ENCODE assay signal across 16 cellular contexts in the genomic region with DNA sequence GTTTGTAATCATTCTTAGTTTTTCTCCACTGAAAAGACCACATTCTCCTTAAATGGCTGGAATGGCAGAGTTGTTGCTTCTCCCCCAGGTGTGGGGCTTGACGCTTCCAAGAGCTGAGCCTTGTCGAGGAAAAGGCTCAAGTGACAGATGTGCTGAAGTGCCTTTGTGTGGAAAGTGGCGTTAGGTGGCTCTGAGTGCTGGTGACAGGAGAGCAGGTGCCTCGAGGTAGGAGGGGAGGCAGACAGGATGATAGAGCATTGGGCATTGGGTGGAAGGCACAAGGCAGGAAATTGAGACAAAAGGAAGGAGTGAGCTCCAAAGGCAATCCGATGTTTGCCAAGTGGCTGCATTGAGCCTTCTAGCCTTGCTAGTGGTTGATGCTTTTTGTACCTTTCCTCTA. TPM values are rescaled to one million over a fixed set of nuclear protein-coding genes. Genes with fewer than 3 reads are reported as not detected.
DNase-seq lines count a peak whose midpoint lies in the region; ATAC-seq and TF ChIP-seq lines count a peak whose summit lies in the region.
"Had no signal": no experiment of that assay in that cellular context is flagged by ENCODE, and none has a peak within 500 bp of the region (broad histone marks: within the 10 kb centered on the region; RNA-seq: fewer than 3 reads in every experiment).

No MANE protein-coding gene starts in this region.

- ATAC-seq in lung (ENCODE audit: insufficient read depth, low FRiP score) (no peak), HG03159 (IDR thresholded peaks at IDR 0.05; ENCODE audit: unreplicated experiment) (no peak)
- no peak for ATAC-seq in activated CD4-positive, alpha-beta T cell treated with anti-CD3 and anti-CD28 coated beads for 36 hours
- ATAC-seq: PC-3; stimulated activated naive B cell treated with anti-CD40 and anti-IgM and Interleukin-4, amounts not matched to agents 10 μg/mL and 1 μg/mL and 100 μg/mL, for 72 hours had no signal

- H3K9ac ChIP-seq in colonic mucosa (ENCODE audit: low read depth in 2 of 2, low read length in 2 of 2) (no peak overlapping the region), subcutaneous abdominal adipose tissue (ENCODE audit: low read length in 5 of 5) (no peak overlapping the region)
- H3K9ac ChIP-seq: SK-N-SH had no signal

- H3K4me1 Mint-ChIP-seq in activated CD4-positive, alpha-beta T cell treated with anti-CD3 and anti-CD28 coated beads for 36 hours: peaks cover 1% of the 10 kb centered on the region

- no peaks in the 10 kb centered on the region for H3K9me3 Mint-ChIP-seq in activated CD4-positive, alpha-beta T cell treated with anti-CD3 and anti-CD28 coated beads for 36 hours (ENCODE audit: low read depth)

- H3K27me3 ChIP-seq in colonic mucosa (no peaks in the 10 kb centered on the region), lung (ENCODE audit: control insufficient read depth, insufficient read depth) (no peaks in the 10 kb centered on the region), subcutaneous abdominal adipose tissue (ENCODE audit: control insufficient read depth in 5 of 5, insufficient read depth in 4 of 5, low read length in 5 of 5) (no peaks in the 10 kb centered on the region)
- H3K27me3 ChIP-seq: adrenal gland had no signal

- 49 to 63% methylated on average over 5 of the region's 5 CpGs for WGBS in lung, 2 donors

- CTCF ChIA-PET in activated CD4-positive, alpha-beta T cell treated with anti-CD3 and anti-CD28 coated beads for 36 hours (lab: Charles Lee): interaction anchor here (0.7 kb wide), 1 partner anchor 19 kb away, joined by 3 read pairs; no protein-coding TSS in a partner anchor

- peaks cover 5% of the 10 kb centered on the region for H3K4me1 ChIP-seq in colonic mucosa
- peaks cover 19 to 42% of the 10 kb centered on the region in 2 donors for H3K4me1 ChIP-seq in lung (ENCODE audit: control insufficient read depth in 2 of 2, insufficient read depth in 2 of 2, low read length in 2 of 2)
- H3K4me1 ChIP-seq in subcutaneous abdominal adipose tissue (ENCODE audit: control insufficient read depth in 5 of 5, insufficient read depth in 5 of 5, low read length in 5 of 5): peaks cover 6 to 54% (median 23%) of the 10 kb centered on the region in 5 donors

- peak; percentile 55 to 83 for DNase-seq in NCI-H187 (lab: John Stamatoyannopoulos, UW)
- no peak for DNase-seq in colonic mucosa
- DNase-seq in lung (ENCODE audit: low spot score): no peak
- no peak for DNase-seq in KG1 (lab: John Stamatoyannopoulos, UW)
- no peak for DNase-seq in GM20000 (ENCODE audit: low spot score)
- no peak for DNase-seq in activated CD4-positive, alpha-beta T cell treated with anti-CD3 and anti-CD28 coated beads for 36 hours
- DNase-seq: cortex of kidney; NCI-H510A treated with DMSO at 0.1 percent for 48 hours; PC-3; SK-N-SH; stimulated activated naive B cell treated with anti-CD40 and anti-IgM and Interleukin-4, amounts not matched to agents 10 μg/mL and 1 μg/mL and 100 μg/mL, for 72 hours had no signal

- TF ChIP-seq CTCF in colonic mucosa (IDR thresholded peaks at IDR 0.05): no peak
- TF ChIP-seq CTCF in lung (IDR thresholded peaks at IDR 0.05; ENCODE audit: control extremely low read depth, extremely low read depth): no peak
- TF ChIP-seq CTCF in GM20000 (IDR thresholded peaks at IDR 0.05; ENCODE audit: extremely low read depth, missing control alignments): no peak

- no peaks in the 10 kb centered on the region for H3K36me3 Mint-ChIP-seq in activated CD4-positive, alpha-beta T cell treated with anti-CD3 and anti-CD28 coated beads for 36 hours (ENCODE audit: low read depth)
- H3K36me3 Mint-ChIP-seq: stimulated activated naive B cell treated with anti-CD40 and anti-IgM and Interleukin-4, amounts not matched to agents 10 μg/mL and 1 μg/mL and 100 μg/mL, for 72 hours had no signal

- intact Hi-C loops in colonic mucosa (cut with DNase I): no loop called here
- intact Hi-C loops in activated CD4-positive, alpha-beta T cell treated with anti-CD3 and anti-CD28 coated beads for 36 hours (cut with DNase I, micrococcal nuclease): no loop called here

- peaks cover 25% of the 10 kb centered on the region for H3K27me3 Mint-ChIP-seq in activated CD4-positive, alpha-beta T cell treated with anti-CD3 and anti-CD28 coated beads for 36 hours

- no peak overlapping the region for H3K27ac Mint-ChIP-seq in activated CD4-positive, alpha-beta T cell treated with anti-CD3 and anti-CD28 coated beads for 36 hours
- H3K27ac Mint-ChIP-seq: stimulated activated naive B cell treated with anti-CD40 and anti-IgM and Interleukin-4, amounts not matched to agents 10 μg/mL and 1 μg/mL and 100 μg/mL, for 72 hours had no signal

- H3K36me3 ChIP-seq in colonic mucosa (no peaks in the 10 kb centered on the region), lung (ENCODE audit: control insufficient read depth in 2 of 2, insufficient read depth in 2 of 2, low read length in 2 of 2) (peaks cover 0 to 3% of the 10 kb centered on the region in 2 donors), subcutaneous abdominal adipose tissue (ENCODE audit: control insufficient read depth in 5 of 5, insufficient read depth in 5 of 5, low read length in 5 of 5) (peaks cover under 1 to 9% (median 4%) of the 10 kb centered on the region in 5 donors)
- H3K36me3 ChIP-seq: adrenal gland had no signal

- H3K27ac ChIP-seq in colonic mucosa: peak overlapping the region; percentile 15
- peak overlapping the region; percentile 44 to 63 for H3K27ac ChIP-seq in lung (ENCODE audit: low read depth in 1 of 2, low read length in 1 of 2)
- H3K27ac ChIP-seq in subcutaneous abdominal adipose tissue (ENCODE audit: low read depth, low read length): peak overlapping the region; percentile 83
- H3K27ac ChIP-seq: epithelial cell of prostate had no signal

- H3K4me3 ChIP-seq in colonic mucosa (no peak overlapping the region), lung (no peak overlapping the region), subcutaneous abdominal adipose tissue (ENCODE audit: low read depth in 1 of 5, low read length in 5 of 5) (peak overlapping the region in 2 of 5 donors; percentile 14 to 46)
- H3K4me3 ChIP-seq: adrenal gland, smooth muscle cell had no signal

- H3K9me3 ChIP-seq in colonic mucosa: no peaks in the 10 kb centered on the region
- H3K9me3 ChIP-seq in lung (ENCODE audit: control insufficient read depth in 2 of 2, insufficient read depth in 1 of 2, low read length in 1 of 2): no peaks in the 10 kb centered on the region
- H3K9me3 ChIP-seq in subcutaneous abdominal adipose tissue (ENCODE audit: control insufficient read depth in 5 of 5, low read length in 5 of 5): no peaks in the 10 kb centered on the region
- H3K9me3 ChIP-seq: adrenal gland, SK-N-SH had no signal

- no peak overlapping the region for H3K4me3 Mint-ChIP-seq in activated CD4-positive, alpha-beta T cell treated with anti-CD3 and anti-CD28 coated beads for 36 hours
- H3K4me3 Mint-ChIP-seq: stimulated activated naive B cell treated with anti-CD40 and anti-IgM and Interleukin-4, amounts not matched to agents 10 μg/mL and 1 μg/mL and 100 μg/mL, for 72 hours had no signal

- POLR2A ChIA-PET in activated CD4-positive, alpha-beta T cell treated with anti-CD3 and anti-CD28 coated beads for 36 hours (lab: Charles Lee): no interaction called here

RNA-seq across cellular contexts. Expression of gene KIAA1217, which starts 6.7 kb away (rescaled TPM):
- total RNA-seq in colonic mucosa: 10 to 100 TPM; 34.2 to 61.2 TPM
- 10 to 100 TPM; 35.1 to 58.6 TPM for total RNA-seq in lung
- 10 to 100 TPM in 1 of 2 donors, 1 to 10 TPM in 1; 5.5 to 13.0 TPM for polyA plus RNA-seq in lung
- under 1 TPM; 0.53 to 0.60 TPM for total RNA-seq in activated CD4-positive, alpha-beta T cell treated with anti-CD3 and anti-CD28 coated beads for 36 hours

Comparison
In these comparisons a context has a peak if more than half of its experiments do, and no peak if none do; other contexts are left out.
1. DNase-seq: peak in NCI-H187 (2 of 2); none in colonic mucosa (single experiment), lung (single experiment), KG1 (single experiment), GM20000 (single experiment) and activated CD4-positive, alpha-beta T cell treated with anti-CD3 and anti-CD28 coated beads for 36 hours (single experiment).
2. H3K27ac ChIP-seq: peak in every context shown above with its lines; median percentile 83 in subcutaneous abdominal adipose tissue; 54 in lung; 15 in colonic mucosa.
3. RNA of gene KIAA1217, which starts 6.7 kb away (total RNA-seq): 34.2 to 61.2 TPM in colonic mucosa and 35.1 to 58.6 TPM in lung; 0.53 to 0.60 TPM in activated CD4-positive, alpha-beta T cell treated with anti-CD3 and anti-CD28 coated beads for 36 hours; every median in the first group is over 10 times any median in the second.